Comparison of ENCODE assay signal across 22 cellular contexts in genomic region chr6:43748765-43749164, GRCh38.
"Had no signal": no experiment of that assay in that cellular context is flagged by ENCODE, and none has a peak within 500 bp of the region (broad histone marks: within the 10 kb centered on the region; RNA-seq: fewer than 3 reads in every experiment).

No MANE protein-coding gene starts in this region.

- H3K36me3 ChIP-seq: breast epithelium, MG63 had no signal

- H3K27ac ChIP-seq: breast epithelium, KMS-11 had no signal

- DNase-seq: activated CD4-positive, alpha-beta T cell treated with anti-CD3 and anti-CD28 coated beads for 4 hours; activated CD8-positive, alpha-beta T cell treated with anti-CD3 and anti-CD28 coated beads for 36 hours; activated naive CD4-positive, alpha-beta T cell treated with anti-CD3 and anti-CD28 coated beads, Interleukin-2, amount 50 U/mL, for 16 hours; activated T-cell treated with anti-CD3 and anti-CD28 coated beads for 4 hours; caudate nucleus; MG63; MV-4-11; NCI-H1092 treated with DMSO at 0.1 percent for 48 hours; NCI-H1417 treated with DMSO at 0.1 percent for 48 hours; NCI-H1694 treated with DMSO at 0.1 percent for 48 hours; NCI-H2029 treated with DMSO at 0.1 percent for 48 hours; NCI-H345; NCI-H510A; NCI-H526 treated with DMSO at 0.1 percent for 48 hours; PC-3; SHP77 treated with DMSO at 0.1 percent for 48 hours had no signal

- H3K9me3 Mint-ChIP-seq: activated CD8-positive, alpha-beta T cell treated with anti-CD3 and anti-CD28 coated beads for 36 hours; activated T-helper 17 cell treated with anti-CD3 and anti-CD28 coated beads, Interleukin-2, amount 50 U/mL, for 72 hours; T-helper 1 cell treated with Interleukin-12 subunit alpha and Interleukin-12 subunit beta and Interleukin-4 antibody, amounts not matched to agents 30 μg/mL and 1 μg/mL, for 36 hours had no signal

- H3K4me3 ChIP-seq: breast epithelium, MG63 had no signal

- H3K4me1 Mint-ChIP-seq: activated T-helper 17 cell treated with anti-CD3 and anti-CD28 coated beads, Interleukin-2, amount 50 U/mL, for 72 hours had no signal

- H3K4me3 Mint-ChIP-seq: activated CD8-positive, alpha-beta T cell treated with anti-CD3 and anti-CD28 coated beads for 36 hours; activated T-helper 17 cell treated with anti-CD3 and anti-CD28 coated beads, Interleukin-2, amount 50 U/mL, for 72 hours; T-helper 1 cell treated with Interleukin-12 subunit alpha and Interleukin-12 subunit beta and Interleukin-4 antibody, amounts not matched to agents 30 μg/mL and 1 μg/mL, for 36 hours had no signal

- FAIRE-seq: RCC 7860 had no signal

- H3K27me3 ChIP-seq: breast epithelium, MG63 had no signal

- H3K27ac Mint-ChIP-seq: activated CD8-positive, alpha-beta T cell treated with anti-CD3 and anti-CD28 coated beads for 36 hours; activated T-helper 17 cell treated with anti-CD3 and anti-CD28 coated beads, Interleukin-2, amount 50 U/mL, for 72 hours; T-helper 1 cell treated with Interleukin-12 subunit alpha and Interleukin-12 subunit beta and Interleukin-4 antibody, amounts not matched to agents 30 μg/mL and 1 μg/mL, for 36 hours had no signal

- H3K9me3 ChIP-seq: breast epithelium, MG63 had no signal

- H3K4me1 ChIP-seq: breast epithelium had no signal

- H3K4me2 ChIP-seq: KMS-11 had no signal

- ATAC-seq: activated CD4-positive, CD25-positive, alpha-beta regulatory T cell treated with anti-CD3 and anti-CD28 coated beads, Interleukin-2, amount 50 U/mL, for 24 hours; activated CD8-positive, alpha-beta T cell treated with anti-CD3 and anti-CD28 coated beads for 36 hours; activated T-helper 17 cell treated with anti-CD3 and anti-CD28 coated beads, Interleukin-2, amount 50 U/mL, for 72 hours; PC-3 had no signal
